In the genomic region with DNA sequence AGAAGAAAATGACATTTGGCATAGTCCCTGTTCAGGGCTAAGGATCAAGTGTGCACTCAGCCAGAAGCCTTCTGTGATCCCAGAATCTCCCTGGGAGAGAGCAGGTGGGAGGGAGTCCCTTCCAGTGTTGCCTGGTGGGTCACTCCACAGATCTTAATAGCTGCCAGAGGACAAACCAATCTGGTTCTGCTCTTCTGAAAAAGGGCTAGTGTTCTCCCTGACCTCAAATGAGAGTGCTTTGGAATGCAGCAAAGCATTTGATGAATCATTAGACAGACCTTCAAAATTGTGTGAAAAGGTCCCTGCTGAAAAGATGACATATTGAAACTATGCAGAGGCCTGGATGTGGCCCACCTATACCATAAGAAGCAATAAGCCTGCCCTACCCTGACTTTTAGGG, we compare ENCODE assay signal across 15 cellular contexts.
A peak's percentile ranks its signal among the peaks of the same experiment; 100 is the strongest.
DNase-seq lines count a peak whose midpoint lies in the region; ATAC-seq and TF ChIP-seq lines count a peak whose summit lies in the region.
"Had no signal": no experiment of that assay in that cellular context is flagged by ENCODE, and none has a peak within 500 bp of the region (broad histone marks: within the 10 kb centered on the region; RNA-seq: fewer than 3 reads in every experiment).

No MANE protein-coding gene starts in this region.

- no peaks in the 10 kb centered on the region for H3K27me3 ChIP-seq in body of pancreas
- H3K27me3 ChIP-seq: BE2C had no signal

- H3K9me3 ChIP-seq in body of pancreas, result no peaks in the 10 kb centered on the region
- H3K9me3 ChIP-seq: BE2C had no signal

- TF ChIP-seq CTCF in body of pancreas (IDR thresholded peaks at IDR 0.05), result no peak

- ATAC-seq in body of pancreas, result peak; percentile 87
- ATAC-seq: activated naive CD4-positive, alpha-beta T cell treated with anti-CD3 and anti-CD28 coated beads, Interleukin-2, amount 50 U/mL, for 72 hours; stimulated activated naive CD8-positive, alpha-beta T cell treated with anti-CD3 and anti-CD28 coated beads, Interleukin-15, amount 100 ng/mL, for 72 hours had no signal

- peaks cover 5% of the 10 kb centered on the region for H3K4me1 ChIP-seq in body of pancreas

- peak; percentile 87 for DNase-seq in AG08395 (ENCODE audit: low spot score)
- peak; percentile 87 for DNase-seq in LHCN-M2 (ENCODE audit: low read depth)
- DNase-seq in body of pancreas, result peak in 2 of 4 donors; percentile 13 to 22
- DNase-seq in left kidney (ENCODE audit: low read depth, low spot score), result peak; percentile 9
- DNase-seq in activated CD4-positive, alpha-beta T cell treated with anti-CD3 and anti-CD28 coated beads, Interleukin-2, amount 50 U/mL, for 1 hour, result no peak
- no peak for DNase-seq in occipital lobe (lab: John Stamatoyannopoulos, UW)
- DNase-seq in AML-193 (lab: John Stamatoyannopoulos, UW), result no peak
- no peak for DNase-seq in NCI-H1092 (lab: John Stamatoyannopoulos, UW)
- DNase-seq: activated CD4-positive, alpha-beta T cell treated with anti-CD3 and anti-CD28 coated beads, Interleukin-2, amount 50 U/mL, for 4 hours; BE2C; NCI-H510A treated with DMSO at 0.1 percent for 48 hours; nephron progenitor cell; stimulated activated CD4-positive, alpha-beta T cell treated with anti-CD3 and anti-CD28 coated beads, Interleukin-2, amount 100 ng/mL, for 24 hours; stimulated activated naive CD8-positive, alpha-beta T cell treated with anti-CD3 and anti-CD28 coated beads, Interleukin-15, amount 100 ng/mL, for 72 hours had no signal

- H3K36me3 ChIP-seq in body of pancreas (replicated peaks in 1 of 2; ENCODE audit: insufficient read depth in 1 of 2, low read depth in 2 of 2), result no peaks in the 10 kb centered on the region
- H3K36me3 ChIP-seq: BE2C had no signal

- no peak overlapping the region for H3K4me3 ChIP-seq in body of pancreas

- peak overlapping the region in 3 of 4 donors; percentile 32 to 68 (median 47) for H3K27ac ChIP-seq in body of pancreas

- no peak for TF ChIP-seq POLR2A in body of pancreas (IDR thresholded peaks at IDR 0.05)

- intact Hi-C loops in body of pancreas (cut with DNase I), result no loop called here

Comparison
In these comparisons a context has a peak if more than half of its experiments do, and no peak if none do; other contexts are left out.
1. DNase-seq: peak in AG08395 (single experiment), LHCN-M2 (single experiment) and left kidney (single experiment); none in activated CD4-positive, alpha-beta T cell treated with anti-CD3 and anti-CD28 coated beads, Interleukin-2, amount 50 U/mL, for 1 hour (single experiment), occipital lobe (single experiment), AML-193 (0 of 2) and NCI-H1092 (single experiment).